17 cellular contexts compared by ENCODE assay signal in genomic region chrX:48913605-48914366, GRCh38. TPM values are rescaled to one million over a fixed set of nuclear protein-coding genes. Genes with fewer than 3 reads are reported as not detected.
DNase-seq lines count a peak whose midpoint lies in the region; ATAC-seq, FAIRE-seq and TF ChIP-seq lines count a peak whose summit lies in the region.
"Had no signal": no experiment of that assay in that cellular context is flagged by ENCODE, and none has a peak within 500 bp of the region (broad histone marks: within the 10 kb centered on the region; RNA-seq: fewer than 3 reads in every experiment).

No MANE protein-coding gene starts in this region.

- peak; percentile 42; the same call in 1 of the 2 replicates for TF ChIP-seq POLR2A in GM12891 (IDR thresholded peaks at IDR 0.05; ENCODE audit: low read depth, low read length)

- POLR2A ChIA-PET in activated CD4-positive, alpha-beta memory T cell treated with anti-CD3 and anti-CD28 coated beads for 36 hours (lab: Charles Lee): interaction anchor here (0.8 to 8.8 kb wide), 3 partner anchors 25 to 88 kb away, joined by 3 to 286 read pairs (median 122); partner anchors contain the start of gene GRIPAP1

- TF ChIP-seq CTCF in CD14-positive monocyte (IDR thresholded peaks at IDR 0.05) (no peak), colonic mucosa (IDR thresholded peaks at IDR 0.05) (no peak)

- H3K27me3 ChIP-seq in iPS-15b (ENCODE audit: control insufficient read depth, insufficient read depth, low read length) (no peaks in the 10 kb centered on the region), colonic mucosa (no peaks in the 10 kb centered on the region)
- H3K27me3 ChIP-seq: heart left ventricle, uterus had no signal

- H3K27me3 Mint-ChIP-seq in CD14-positive monocyte (ENCODE audit: low read depth in 3 of 3): peaks cover 0 to 19% (median 0%) of the 10 kb centered on the region in 3 donors
- H3K27me3 Mint-ChIP-seq in activated CD4-positive, alpha-beta memory T cell treated with anti-CD3 and anti-CD28 coated beads for 36 hours: peaks cover 4% of the 10 kb centered on the region

- H3K4me1 Mint-ChIP-seq in CD14-positive monocyte: peaks cover 27% of the 10 kb centered on the region
- H3K4me1 Mint-ChIP-seq in activated CD4-positive, alpha-beta memory T cell treated with anti-CD3 and anti-CD28 coated beads for 36 hours (ENCODE audit: low read depth): peaks cover 30% of the 10 kb centered on the region

- H3K9ac ChIP-seq in iPS-15b (ENCODE audit: low read depth, low read length) (no peak overlapping the region), colonic mucosa (ENCODE audit: low read depth in 2 of 2, low read length in 2 of 2) (no peak overlapping the region)

- ATAC-seq in HG02759 (IDR thresholded peaks at IDR 0.05; ENCODE audit: unreplicated experiment): no peak
- ATAC-seq: heart left ventricle, SK-N-SH treated with all-trans-retinoic acid at 6 μM for 48 hours had no signal

- no peak overlapping the region for H3K27ac ChIP-seq in colonic mucosa
- H3K27ac ChIP-seq: heart left ventricle, uterus, WERI-Rb-1 had no signal

- peaks cover 21 to 27% of the 10 kb centered on the region in 2 donors for H3K36me3 Mint-ChIP-seq in CD14-positive monocyte
- peaks cover 80% of the 10 kb centered on the region for H3K36me3 Mint-ChIP-seq in activated CD4-positive, alpha-beta memory T cell treated with anti-CD3 and anti-CD28 coated beads for 36 hours

- intact Hi-C loops in CD14-positive monocyte (cut with micrococcal nuclease) (loop anchor here (10.0 kb wide), 2 partner anchors 131 to 229 kb away; partner anchors contain the start of genes TFE3 (in 1 of the 2) and WAS (in 1 of the 2)), colonic mucosa (cut with DNase I) (no loop called here)
- intact Hi-C loops in activated CD4-positive, alpha-beta memory T cell treated with anti-CD3 and anti-CD28 coated beads for 36 hours (cut with micrococcal nuclease): loop anchor here (10.0 kb wide), 2 partner anchors 199 to 269 kb away; no protein-coding TSS in a partner anchor

- H3K36me3 ChIP-seq in iPS-15b (ENCODE audit: control insufficient read depth, insufficient read depth, low read length) (peaks cover 45% of the 10 kb centered on the region), colonic mucosa (no peaks in the 10 kb centered on the region)
- H3K36me3 ChIP-seq: uterus, WERI-Rb-1 had no signal

- CTCF ChIA-PET in activated CD4-positive, alpha-beta memory T cell treated with anti-CD3 and anti-CD28 coated beads for 36 hours (lab: Charles Lee): interaction anchor here (3.1 to 3.3 kb wide), 2 partner anchors 32 to 33 kb away, joined by 8 to 17 read pairs; no protein-coding TSS in a partner anchor

- H3K9me3 ChIP-seq in iPS-15b (ENCODE audit: control insufficient read depth, insufficient read depth, low read length): peaks cover 3% of the 10 kb centered on the region
- no peaks in the 10 kb centered on the region for H3K9me3 ChIP-seq in colonic mucosa
- H3K9me3 ChIP-seq: uterus had no signal

- no peak for DNase-seq in CD14-positive monocyte (ENCODE audit: low spot score)
- no peak for DNase-seq in GM12891 (ENCODE audit: insufficient read length, low spot score)
- no peak for DNase-seq in activated CD4-positive, alpha-beta memory T cell treated with anti-CD3 and anti-CD28 coated beads for 36 hours
- DNase-seq in NCI-H526 (lab: John Stamatoyannopoulos, UW): no peak
- DNase-seq in colonic mucosa: no peak
- DNase-seq in T-helper 9 cell: no peak
- DNase-seq: DMS79; heart left ventricle; midbrain; NCI-H1436 treated with DMSO at 0.1 percent for 48 hours; NCI-H524; stimulated activated naive CD4-positive, alpha-beta T cell; uterus; WERI-Rb-1 had no signal

- no peak overlapping the region for H3K4me3 Mint-ChIP-seq in CD14-positive monocyte
- H3K4me3 Mint-ChIP-seq in activated CD4-positive, alpha-beta memory T cell treated with anti-CD3 and anti-CD28 coated beads for 36 hours: peak overlapping the region; percentile 98

- H3K4me3 ChIP-seq in iPS-15b (ENCODE audit: low read depth, low read length): peak overlapping the region; percentile 10
- no peak overlapping the region for H3K4me3 ChIP-seq in colonic mucosa
- H3K4me3 ChIP-seq: heart left ventricle, uterus had no signal

- peak overlapping the region in 4 of 7 donors; percentile 32 to 68 (median 48) for H3K27ac Mint-ChIP-seq in CD14-positive monocyte
- peak overlapping the region; percentile 99 for H3K27ac Mint-ChIP-seq in activated CD4-positive, alpha-beta memory T cell treated with anti-CD3 and anti-CD28 coated beads for 36 hours

- FAIRE-seq in GM12891 (lab: Jason Lieb, UNC): no peak

- no peaks in the 10 kb centered on the region for H3K4me1 ChIP-seq in iPS-15b (ENCODE audit: control insufficient read depth, insufficient read depth, low read length)
- H3K4me1 ChIP-seq in colonic mucosa: no peaks in the 10 kb centered on the region
- H3K4me1 ChIP-seq: uterus had no signal

- H3K9me3 Mint-ChIP-seq in CD14-positive monocyte: peaks cover 0 to 13% (median 4%) of the 10 kb centered on the region in 7 donors
- no peaks in the 10 kb centered on the region for H3K9me3 Mint-ChIP-seq in activated CD4-positive, alpha-beta memory T cell treated with anti-CD3 and anti-CD28 coated beads for 36 hours

TF ChIP-seq in GM12891, 5 proteins besides CTCF, POLR2A, EP300 and RAD21:
- TF ChIP-seq SPI1 (IDR thresholded peaks at IDR 0.05; ENCODE audit: low read depth, low read length) (no peak), TAF1 (IDR thresholded peaks at IDR 0.05; ENCODE audit: low read depth, low read length) (no peak), POU2F2 (IDR thresholded peaks at IDR 0.05; ENCODE audit: low read depth, low read length) (no peak), PAX5 (IDR thresholded peaks at IDR 0.05; ENCODE audit: insufficient read depth, low read length, severe bottlenecking) (no peak), POLR2AphosphoS5 (IDR thresholded peaks at IDR 0.05; ENCODE audit: low read depth, low read length) (no peak)
TF ChIP-seq in GM12891: peak in this region for 0.

RNA-seq across cellular contexts. Expression of gene SLC35A2, which starts 2.3 kb away (rescaled TPM):
- 10 to 100 TPM; 18.4 to 21.6 TPM for polyA plus RNA-seq in CD14-positive monocyte
- 13.9 TPM for polyA plus RNA-seq in GM12891 (2012; ENCODE audit: low read depth, missing spikeins)
- 10 to 100 TPM; 16.9 to 19.2 TPM for total RNA-seq in activated CD4-positive, alpha-beta memory T cell treated with anti-CD3 and anti-CD28 coated beads for 36 hours
- 10 to 100 TPM; 57.8 to 83.1 TPM for total RNA-seq in colonic mucosa

RNA-seq across cellular contexts. Expression of gene PIM2, which starts 5.0 kb away (rescaled TPM):
- polyA plus RNA-seq in CD14-positive monocyte: 1 to 10 TPM; 6.7 to 9.9 TPM
- polyA plus RNA-seq in GM12891 (2012; ENCODE audit: low read depth, missing spikeins): 92.2 TPM
- 100 to 1,000 TPM; 386 to 401 TPM for total RNA-seq in activated CD4-positive, alpha-beta memory T cell treated with anti-CD3 and anti-CD28 coated beads for 36 hours
- 10 to 100 TPM; 14.3 to 18.8 TPM for total RNA-seq in colonic mucosa

RNA-seq across cellular contexts. Expression of gene PQBP1, which starts 16.1 kb away (rescaled TPM):
- 10 to 100 TPM; 71.7 to 78.3 TPM for polyA plus RNA-seq in CD14-positive monocyte
- polyA plus RNA-seq in GM12891 (2012; ENCODE audit: low read depth, missing spikeins): 77.8 TPM
- 10 to 100 TPM; 85.0 to 85.5 TPM for total RNA-seq in activated CD4-positive, alpha-beta memory T cell treated with anti-CD3 and anti-CD28 coated beads for 36 hours
- total RNA-seq in colonic mucosa: 10 to 100 TPM; 68.1 to 76.3 TPM

RNA-seq across cellular contexts. Expression of gene TIMM17B, which starts 16.2 kb away (rescaled TPM):
- polyA plus RNA-seq in CD14-positive monocyte: 10 to 100 TPM; 86.8 to 86.9 TPM
- 43.6 TPM for polyA plus RNA-seq in GM12891 (2012; ENCODE audit: low read depth, missing spikeins)
- total RNA-seq in activated CD4-positive, alpha-beta memory T cell treated with anti-CD3 and anti-CD28 coated beads for 36 hours: 10 to 100 TPM; 83.8 to 86.6 TPM
- 10 to 100 TPM; 48.8 to 91.0 TPM for total RNA-seq in colonic mucosa

RNA-seq across cellular contexts. Expression of gene OTUD5, which starts 43.6 kb away (rescaled TPM):
- 10 to 100 TPM in 1 of 2 donors, 1 to 10 TPM in 1; 8.4 to 12.4 TPM for polyA plus RNA-seq in CD14-positive monocyte
- 51.3 TPM for polyA plus RNA-seq in GM12891 (2012; ENCODE audit: low read depth, missing spikeins)
- 10 to 100 TPM; 83.4 to 85.4 TPM for total RNA-seq in activated CD4-positive, alpha-beta memory T cell treated with anti-CD3 and anti-CD28 coated beads for 36 hours
- 10 to 100 TPM; 40.2 to 40.9 TPM for total RNA-seq in colonic mucosa

Comparison
In these comparisons a context has a peak if more than half of its experiments do, and no peak if none do; other contexts are left out.
1. RNA of gene PIM2, which starts 5.0 kb away (total RNA-seq): 386 to 401 TPM in activated CD4-positive, alpha-beta memory T cell treated with anti-CD3 and anti-CD28 coated beads for 36 hours; 14.3 to 18.8 TPM in colonic mucosa; every median in the first group is over 10 times any median in the second.